In genomic region chr4:6697096-6697495, GRCh38 we compare ENCODE assay signal across 13 cellular contexts. TPM values are rescaled to one million over a fixed set of nuclear protein-coding genes. Genes with fewer than 3 reads are reported as not detected.
DNase-seq lines count a peak whose midpoint lies in the region; ATAC-seq and TF ChIP-seq lines count a peak whose summit lies in the region.
"Had no signal": no experiment of that assay in that cellular context is flagged by ENCODE, and none has a peak within 500 bp of the region (broad histone marks: within the 10 kb centered on the region; RNA-seq: fewer than 3 reads in every experiment).

No MANE protein-coding gene starts in this region.

- no peaks in the 10 kb centered on the region for H3K9me3 Mint-ChIP-seq in activated naive CD4-positive, alpha-beta T cell treated with anti-CD3 and anti-CD28 coated beads, Interleukin-2, amount 50 U/mL, for 24 hours
- no peaks in the 10 kb centered on the region for H3K9me3 Mint-ChIP-seq in activated CD4-positive, alpha-beta memory T cell treated with anti-CD3 and anti-CD28 coated beads, Interleukin-2, amount 10 ng/mL, durations not matched to agents 7 days and 5 days
- H3K9me3 Mint-ChIP-seq in immature natural killer cell: no peaks in the 10 kb centered on the region
- H3K9me3 Mint-ChIP-seq: activated B cell treated with CpG ODN at 0.5 μM for 24 hours had no signal

- H2BK5ac ChIP-seq in mesendoderm (ENCODE audit: low read length): no peak overlapping the region

- H3K4me2 ChIP-seq in mesendoderm (ENCODE audit: low read length): no peak overlapping the region
- H3K4me2 ChIP-seq: SK-N-SH had no signal

- peak overlapping the region; percentile 87 for H3K27ac Mint-ChIP-seq in activated naive CD4-positive, alpha-beta T cell treated with anti-CD3 and anti-CD28 coated beads, Interleukin-2, amount 50 U/mL, for 24 hours
- peak overlapping the region; percentile 92 for H3K27ac Mint-ChIP-seq in activated CD4-positive, alpha-beta memory T cell treated with anti-CD3 and anti-CD28 coated beads, Interleukin-2, amount 10 ng/mL, durations not matched to agents 7 days and 5 days
- H3K27ac Mint-ChIP-seq in immature natural killer cell: peak overlapping the region; percentile 84 to 98 (median 97)
- H3K27ac Mint-ChIP-seq: activated B cell treated with CpG ODN at 0.5 μM for 24 hours had no signal

- no CpG with 5 or more reads among the region's 6 CpGs for WGBS in mesendoderm (ENCODE audit: extremely low coverage, insufficient coverage, low lambda C conversion rate)

- CTCF ChIA-PET in activated CD4-positive, alpha-beta memory T cell treated with anti-CD3 and anti-CD28 coated beads, Interleukin-2, amount 10 ng/mL, durations not matched to agents 7 days and 5 days (lab: Charles Lee): interaction anchor here (1.0 to 10.7 kb wide), 5 partner anchors 11 to 371 kb away, joined by 3 to 180 read pairs (median 28); partner anchors contain the start of genes GRPEL1 and MRFAP1L1

- H3K4me3 ChIP-seq in thoracic aorta (no peak overlapping the region), mesendoderm (ENCODE audit: low read length) (no peak overlapping the region)

- no peak overlapping the region for H3K9ac ChIP-seq in mesendoderm (ENCODE audit: low read length)
- H3K9ac ChIP-seq: SK-N-SH had no signal

- no peak for DNase-seq in activated naive CD4-positive, alpha-beta T cell treated with anti-CD3 and anti-CD28 coated beads, Interleukin-2, amount 50 U/mL, for 16 hours
- no peak for DNase-seq in activated CD4-positive, alpha-beta memory T cell treated with anti-CD3 and anti-CD28 coated beads, Interleukin-2, amount 10 ng/mL, durations not matched to agents 7 days and 5 days
- DNase-seq in immature natural killer cell: no peak
- DNase-seq in thoracic aorta (ENCODE audit: low spot score): no peak
- no peak for DNase-seq in mesendoderm
- no peak for DNase-seq in posterior vena cava (ENCODE audit: low spot score)
- DNase-seq: activated B cell treated with CpG ODN at 0.5 μM for 24 hours, hypothalamus, nucleus accumbens had no signal

- H3K27me3 ChIP-seq in thoracic aorta (replicated peaks; ENCODE audit: insufficient read depth) (no peaks in the 10 kb centered on the region), mesendoderm (ENCODE audit: insufficient read depth, low read length, poor library complexity) (no peaks in the 10 kb centered on the region)

- H4K5ac ChIP-seq in mesendoderm (ENCODE audit: low read length): no peak overlapping the region

- intact Hi-C loops in posterior vena cava (cut with DNase I): no loop called here

- no peak for TF ChIP-seq CTCF in thoracic aorta (IDR thresholded peaks at IDR 0.05)

- no peak overlapping the region for H2AK5ac ChIP-seq in mesendoderm (ENCODE audit: low read length)

- H3K4me1 ChIP-seq in thoracic aorta (ENCODE audit: control insufficient read depth in 1 of 2, low read depth in 2 of 2) (peaks cover 0 to 16% of the 10 kb centered on the region in 2 donors), mesendoderm (ENCODE audit: control insufficient read depth, low read depth, low read length) (no peaks in the 10 kb centered on the region)

- no peak overlapping the region for H3K4ac ChIP-seq in mesendoderm (ENCODE audit: low read depth, low read length)

- no peaks in the 10 kb centered on the region for H3K36me3 ChIP-seq in thoracic aorta
- H3K36me3 ChIP-seq in mesendoderm (ENCODE audit: control insufficient read depth, insufficient read depth, low read length): no peaks in the 10 kb centered on the region

- peaks cover 81% of the 10 kb centered on the region for H3K4me1 Mint-ChIP-seq in activated naive CD4-positive, alpha-beta T cell treated with anti-CD3 and anti-CD28 coated beads, Interleukin-2, amount 50 U/mL, for 24 hours
- H3K4me1 Mint-ChIP-seq in activated CD4-positive, alpha-beta memory T cell treated with anti-CD3 and anti-CD28 coated beads, Interleukin-2, amount 10 ng/mL, durations not matched to agents 7 days and 5 days: peaks cover 85% of the 10 kb centered on the region
- H3K4me1 Mint-ChIP-seq in immature natural killer cell: peaks cover 64 to 67% of the 10 kb centered on the region in 2 donors

- ATAC-seq in thoracic aorta (ENCODE audit: insufficient number of reproducible peaks, low FRiP score, low read depth) (no peak), HG02798 (IDR thresholded peaks at IDR 0.05; ENCODE audit: poor library complexity, unreplicated experiment) (no peak)

- no peak overlapping the region for H3K18ac ChIP-seq in mesendoderm (ENCODE audit: low read length)

- H3K27me3 Mint-ChIP-seq in activated naive CD4-positive, alpha-beta T cell treated with anti-CD3 and anti-CD28 coated beads, Interleukin-2, amount 50 U/mL, for 24 hours: no peaks in the 10 kb centered on the region
- H3K27me3 Mint-ChIP-seq in activated CD4-positive, alpha-beta memory T cell treated with anti-CD3 and anti-CD28 coated beads, Interleukin-2, amount 10 ng/mL, durations not matched to agents 7 days and 5 days: no peaks in the 10 kb centered on the region
- H3K27me3 Mint-ChIP-seq in immature natural killer cell (ENCODE audit: low read depth in 3 of 3): peaks cover 0 to 4% (median 3%) of the 10 kb centered on the region in 3 donors
- H3K27me3 Mint-ChIP-seq: activated B cell treated with CpG ODN at 0.5 μM for 24 hours had no signal

- POLR2A ChIA-PET in activated CD4-positive, alpha-beta memory T cell treated with anti-CD3 and anti-CD28 coated beads, Interleukin-2, amount 10 ng/mL, durations not matched to agents 7 days and 5 days (lab: Charles Lee): interaction anchor here (1.2 to 10.6 kb wide), 13 partner anchors 7 to 520 kb away, joined by 3 to 374 read pairs (median 10); partner anchors contain the start of genes BLOC1S4, GRPEL1, MRFAP1 and MRFAP1L1

- H3K27ac ChIP-seq in thoracic aorta (peak overlapping the region; percentile 31 to 49), mesendoderm (ENCODE audit: low read depth, low read length) (no peak overlapping the region)

- H3K9me3 ChIP-seq in thoracic aorta: no peaks in the 10 kb centered on the region
- H3K9me3 ChIP-seq: SK-N-SH had no signal

- H4K8ac ChIP-seq in mesendoderm (ENCODE audit: low read depth, low read length): no peak overlapping the region

- H3K56ac ChIP-seq in mesendoderm (ENCODE audit: low read length): no peak overlapping the region

- no peak overlapping the region for H3K23ac ChIP-seq in mesendoderm (ENCODE audit: low read length)

- no peaks in the 10 kb centered on the region for H3K36me3 Mint-ChIP-seq in activated naive CD4-positive, alpha-beta T cell treated with anti-CD3 and anti-CD28 coated beads, Interleukin-2, amount 50 U/mL, for 24 hours
- H3K36me3 Mint-ChIP-seq in activated CD4-positive, alpha-beta memory T cell treated with anti-CD3 and anti-CD28 coated beads, Interleukin-2, amount 10 ng/mL, durations not matched to agents 7 days and 5 days (ENCODE audit: low read depth): peaks cover 34% of the 10 kb centered on the region
- peaks cover 0 to 13% (median 4%) of the 10 kb centered on the region in 3 donors for H3K36me3 Mint-ChIP-seq in immature natural killer cell

- H2BK120ac ChIP-seq in mesendoderm (ENCODE audit: low read depth, low read length): no peak overlapping the region

- no peak overlapping the region for H2BK15ac ChIP-seq in mesendoderm (replicated peaks; ENCODE audit: low read depth)

- H3K79me2 ChIP-seq in mesendoderm (ENCODE audit: control insufficient read depth, insufficient read depth, low read length): no peaks in the 10 kb centered on the region

- peaks cover 2% of the 10 kb centered on the region for H3K79me1 ChIP-seq in mesendoderm (ENCODE audit: low read length)

- H3K4me3 Mint-ChIP-seq in activated naive CD4-positive, alpha-beta T cell treated with anti-CD3 and anti-CD28 coated beads, Interleukin-2, amount 50 U/mL, for 24 hours: no peak overlapping the region
- H3K4me3 Mint-ChIP-seq in activated CD4-positive, alpha-beta memory T cell treated with anti-CD3 and anti-CD28 coated beads, Interleukin-2, amount 10 ng/mL, durations not matched to agents 7 days and 5 days: peak overlapping the region; percentile 61
- H3K4me3 Mint-ChIP-seq in immature natural killer cell: peak overlapping the region in 3 of 5 donors; percentile 36 to 75 (median 39)
- H3K4me3 Mint-ChIP-seq: activated B cell treated with CpG ODN at 0.5 μM for 24 hours had no signal

RNA-seq across cellular contexts. Expression of gene S100P, which starts 3.4 kb away (rescaled TPM):
- 100 to 1,000 TPM; 165 to 176 TPM for total RNA-seq in activated CD4-positive, alpha-beta memory T cell treated with anti-CD3 and anti-CD28 coated beads, Interleukin-2, amount 10 ng/mL, durations not matched to agents 7 days and 5 days
- polyA plus RNA-seq in immature natural killer cell: 1 to 10 TPM in 1 of 3 donors, not detected in 2; 1.5 TPM
- 1 to 10 TPM in 1 of 2 donors, not detected in 1; 1.2 TPM for total RNA-seq in thoracic aorta
- not detected for polyA plus RNA-seq in mesendoderm (2013, experiment 1 of 2)
- 0.35 TPM for polyA plus RNA-seq in mesendoderm (2013, experiment 2 of 2)
- 1 to 10 TPM; 3.5 to 7.8 TPM for total RNA-seq in posterior vena cava
- total RNA-seq: activated B cell treated with CpG ODN at 0.5 μM for 24 hours, HT1080 had no signal
- polyA plus RNA-seq: SK-N-SH had no signal

RNA-seq across cellular contexts. Expression of gene MRFAP1L1, which starts 12.6 kb away (rescaled TPM):
- 10 to 100 TPM; 81.9 to 83.1 TPM for total RNA-seq in activated CD4-positive, alpha-beta memory T cell treated with anti-CD3 and anti-CD28 coated beads, Interleukin-2, amount 10 ng/mL, durations not matched to agents 7 days and 5 days
- 100 to 1,000 TPM in 2 of 3 donors, 10 to 100 TPM in 1; 81.3 to 159 (median 139) TPM for polyA plus RNA-seq in immature natural killer cell
- total RNA-seq in thoracic aorta (10 to 100 TPM; 47.1 to 62.6 TPM), posterior vena cava (10 to 100 TPM; 35.9 to 43.8 TPM)
- polyA plus RNA-seq in mesendoderm (2013, experiment 1 of 2): 51.6 TPM
- polyA plus RNA-seq in mesendoderm (2013, experiment 2 of 2): 51.1 TPM

RNA-seq across cellular contexts. Expression of gene BLOC1S4, which starts 18.9 kb away (rescaled TPM):
- total RNA-seq in activated CD4-positive, alpha-beta memory T cell treated with anti-CD3 and anti-CD28 coated beads, Interleukin-2, amount 10 ng/mL, durations not matched to agents 7 days and 5 days: 10 to 100 TPM; 22.9 to 23.2 TPM
- polyA plus RNA-seq in immature natural killer cell: 10 to 100 TPM; 53.5 to 65.8 (median 54.2) TPM
- 10 to 100 TPM; 18.1 to 27.4 TPM for total RNA-seq in thoracic aorta
- polyA plus RNA-seq in mesendoderm (2013, experiment 1 of 2): 16.0 TPM
- 15.6 TPM for polyA plus RNA-seq in mesendoderm (2013, experiment 2 of 2)
- 1 to 10 TPM; 8.3 to 9.7 TPM for total RNA-seq in posterior vena cava

RNA-seq across cellular contexts. Expression of gene MRFAP1, which starts 56.6 kb away (rescaled TPM):
- 100 to 1,000 TPM; 142 to 144 TPM for total RNA-seq in activated CD4-positive, alpha-beta memory T cell treated with anti-CD3 and anti-CD28 coated beads, Interleukin-2, amount 10 ng/mL, durations not matched to agents 7 days and 5 days
- 100 to 1,000 TPM; 143 to 174 (median 161) TPM for polyA plus RNA-seq in immature natural killer cell
- 100 to 1,000 TPM; 131 to 243 TPM for total RNA-seq in thoracic aorta
- 311 TPM for polyA plus RNA-seq in mesendoderm (2013, experiment 1 of 2)
- polyA plus RNA-seq in mesendoderm (2013, experiment 2 of 2): 301 TPM
- 100 to 1,000 TPM; 223 to 237 TPM for total RNA-seq in posterior vena cava

Comparison
In these comparisons a context has a peak if more than half of its experiments do, and no peak if none do; other contexts are left out.
1. RNA of gene S100P, which starts 3.4 kb away (total RNA-seq): 165 to 176 TPM in activated CD4-positive, alpha-beta memory T cell treated with anti-CD3 and anti-CD28 coated beads, Interleukin-2, amount 10 ng/mL, durations not matched to agents 7 days and 5 days; 3.5 to 7.8 TPM in posterior vena cava and 1.2 TPM in thoracic aorta; every median in the first group is over 10 times any median in the second.
2. Peak in every context shown above with its lines, with median percentiles within 50 percentile points of each other: H3K27ac Mint-ChIP-seq.